Comparison of ENCODE assay signal across 19 cellular contexts in genomic region chr4:155383541-155383940, GRCh38.
"Had no signal": no experiment of that assay in that cellular context is flagged by ENCODE, and none has a peak within 500 bp of the region (broad histone marks: within the 10 kb centered on the region; RNA-seq: fewer than 3 reads in every experiment).

No MANE protein-coding gene starts in this region.

- H3K4me3 Mint-ChIP-seq: naive thymus-derived CD8-positive, alpha-beta T cell had no signal

- H3K27ac ChIP-seq: dorsolateral prefrontal cortex, gastrocnemius medialis, heart right ventricle, left ventricle myocardium inferior, neutrophil, testis, tibial nerve had no signal

- H3K27me3 ChIP-seq: gastrocnemius medialis, testis, tibial nerve had no signal

- ATAC-seq: esophagus mucosa; gastrocnemius medialis; heart right ventricle; naive thymus-derived CD8-positive, alpha-beta T cell; right cardiac atrium had no signal

- H3K36me3 Mint-ChIP-seq: naive thymus-derived CD8-positive, alpha-beta T cell had no signal

- H3K4me1 ChIP-seq: gastrocnemius medialis, heart right ventricle, left ventricle myocardium inferior, testis, tibial nerve had no signal

- DNase-seq: central memory CD4-positive, alpha-beta T cell; cortex of kidney; dorsolateral prefrontal cortex; effector CD8-positive, alpha-beta T cell; gastrocnemius medialis; heart right ventricle; hypothalamus; kidney glomerular epithelial cell; left ventricle myocardium inferior; naive thymus-derived CD8-positive, alpha-beta T cell; right cardiac atrium; small intestine; stimulated activated CD4-positive, alpha-beta T cell treated with anti-CD3 and anti-CD28 coated beads, Interleukin-12 subunit alpha, Interleukin-12 subunit beta, amount 100 ng/mL, for 4 hours; stimulated activated CD4-positive, alpha-beta T cell treated with anti-CD3 and anti-CD28 coated beads, Interleukin-2, amount 100 ng/mL, for 48 hours; stimulated activated naive CD4-positive, alpha-beta T cell treated with Interleukin-2 at 50 U/mL for 16 hours; testis had no signal

- H3K36me3 ChIP-seq: gastrocnemius medialis, heart right ventricle, left ventricle myocardium inferior, neutrophil, tibial nerve had no signal

- H3K9me3 ChIP-seq: gastrocnemius medialis, heart right ventricle, left ventricle myocardium inferior, neutrophil, testis, tibial nerve had no signal

- H3K9me3 Mint-ChIP-seq: naive thymus-derived CD8-positive, alpha-beta T cell had no signal

- H3K4me1 Mint-ChIP-seq: naive thymus-derived CD8-positive, alpha-beta T cell had no signal

- H3K4me3 ChIP-seq: dorsolateral prefrontal cortex, gastrocnemius medialis, heart right ventricle, left ventricle myocardium inferior, testis, tibial nerve had no signal
